Comparison of ENCODE assay signal across 29 cellular contexts in the genomic region with DNA sequence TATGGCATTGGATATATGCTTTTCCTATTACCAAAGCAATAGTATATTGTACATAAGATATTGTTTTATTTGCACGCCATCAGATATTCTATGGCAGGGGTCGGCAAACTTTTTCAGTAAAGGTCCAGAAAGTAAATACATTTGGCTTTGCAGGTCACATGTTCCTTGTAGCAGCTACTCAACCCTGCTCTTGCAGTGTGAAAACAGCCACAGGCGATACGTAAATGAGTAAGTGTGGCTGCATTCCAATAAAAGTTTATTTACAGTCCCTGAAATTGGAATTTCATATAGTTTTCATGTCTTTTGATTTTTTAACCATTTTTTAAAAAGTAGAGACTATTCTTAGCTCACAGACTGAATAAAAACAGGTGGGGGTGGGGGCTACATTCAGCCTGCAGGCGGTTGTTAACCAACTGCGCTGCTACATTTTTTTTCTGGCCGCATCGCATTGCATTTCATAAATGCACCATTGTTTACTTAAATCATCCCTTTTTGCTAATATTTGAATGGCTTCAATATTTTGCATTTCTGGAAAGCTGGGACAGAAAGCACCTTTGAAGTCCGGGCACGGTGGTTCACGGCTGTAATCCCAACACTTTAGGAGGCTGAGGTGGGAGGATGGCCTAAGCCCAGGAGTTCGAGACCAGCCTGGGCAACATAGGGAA.
"Had no signal": no experiment of that assay in that cellular context is flagged by ENCODE, and none has a peak within 500 bp of the region (broad histone marks: within the 10 kb centered on the region; RNA-seq: fewer than 3 reads in every experiment).

No MANE protein-coding gene starts in this region.

- H3K9me3 ChIP-seq: SK-N-SH had no signal

- H3K27me3 Mint-ChIP-seq: activated CD4-positive, alpha-beta T cell treated with anti-CD3 and anti-CD28 coated beads for 36 hours; activated naive CD4-positive, alpha-beta T cell treated with anti-CD3 and anti-CD28 coated beads, Interleukin-2, amount 50 U/mL, for 24 hours; activated naive CD8-positive, alpha-beta T cell treated with anti-CD3 and anti-CD28 coated beads, Interleukin-2, amount 10 ng/mL, durations not matched to agents 7 days and 5 days; activated T-cell treated with anti-CD3 and anti-CD28 coated beads, Interleukin-2, amount 50 U/mL, for 24 hours; central memory CD8-positive, alpha-beta T cell had no signal

- H3K27ac ChIP-seq: cardiac muscle cell had no signal

- H3K4me2 ChIP-seq: SK-N-SH had no signal

- H3K9me2 ChIP-seq: SK-N-SH had no signal

- H3K4me3 ChIP-seq: cardiac muscle cell had no signal

- DNase-seq: activated CD4-positive, alpha-beta T cell treated with anti-CD3 and anti-CD28 coated beads for 36 hours; activated CD4-positive, alpha-beta T cell treated with anti-CD3 and anti-CD28 coated beads, Interleukin-2, amount 10 ng/mL, durations not matched to agents 7 days and 5 days; activated CD4-positive, alpha-beta T cell treated with anti-CD3 and anti-CD28 coated beads, Interleukin-2, amount 50 U/mL, for 48 hours; activated CD8-positive, alpha-beta T cell treated with anti-CD3 and anti-CD28 coated beads, Interleukin-2, amount 10 ng/mL, durations not matched to agents 7 days and 5 days; activated gamma-delta T cell; activated naive CD4-positive, alpha-beta T cell treated with Interleukin-2 at 50 U/mL for 16 hours; activated naive CD8-positive, alpha-beta T cell treated with anti-CD3 and anti-CD28 coated beads, Interleukin-2, amount 10 ng/mL, durations not matched to agents 7 days and 5 days; activated T-cell treated with anti-CD3 and anti-CD28 coated beads, Interleukin-2, amount 50 U/mL, for 24 hours; Kasumi-1; KG1; MM.1S; MV-4-11; NCI-H1092 treated with DMSO at 0.1 percent for 48 hours; NCI-H1417 treated with DMSO at 0.1 percent for 48 hours; NCI-H1930; NCI-H2081 treated with DMSO at 0.1 percent for 48 hours; NCI-H345; NCI-H524 treated with DMSO at 0.1 percent for 48 hours; Right ventricle myocardium superior; SK-N-SH had no signal

- H3K36me3 ChIP-seq: cardiac muscle cell had no signal

- H3K27ac Mint-ChIP-seq: activated CD4-positive, alpha-beta T cell treated with anti-CD3 and anti-CD28 coated beads for 36 hours; activated CD4-positive, alpha-beta T cell treated with anti-CD3 and anti-CD28 coated beads, Interleukin-2, amount 10 ng/mL, durations not matched to agents 7 days and 5 days; activated CD8-positive, alpha-beta T cell treated with anti-CD3 and anti-CD28 coated beads, Interleukin-2, amount 10 ng/mL, durations not matched to agents 7 days and 5 days; activated naive CD8-positive, alpha-beta T cell treated with anti-CD3 and anti-CD28 coated beads, Interleukin-2, amount 10 ng/mL, durations not matched to agents 7 days and 5 days; activated T-cell treated with anti-CD3 and anti-CD28 coated beads, Interleukin-2, amount 50 U/mL, for 24 hours; activated T-helper 2 cell treated with anti-CD3 and anti-CD28 coated beads, Interferon-gamma antibody, Interleukin-2, Interleukin-4, amounts not matched to agents 10 μg/mL and 5 μg/mL and 100 μg/mL, durations not matched to agents 14 hours and 24 hours and 36 hours; T-helper 1 cell treated with Interleukin-12 subunit alpha and Interleukin-12 subunit beta and Interleukin-4 antibody, amounts not matched to agents 30 μg/mL and 1 μg/mL, for 36 hours; T-helper 2 cell treated with Interferon-gamma antibody and Interleukin-4, amounts not matched to agents 5 μg/mL and 100 μg/mL, for 36 hours had no signal

- H3K4me3 Mint-ChIP-seq: activated CD4-positive, alpha-beta T cell treated with anti-CD3 and anti-CD28 coated beads for 36 hours; activated CD4-positive, alpha-beta T cell treated with anti-CD3 and anti-CD28 coated beads, Interleukin-2, amount 10 ng/mL, durations not matched to agents 7 days and 5 days; activated CD8-positive, alpha-beta T cell treated with anti-CD3 and anti-CD28 coated beads, Interleukin-2, amount 10 ng/mL, durations not matched to agents 7 days and 5 days; activated naive CD4-positive, alpha-beta T cell treated with anti-CD3 and anti-CD28 coated beads, Interleukin-2, amount 50 U/mL, for 24 hours; activated naive CD8-positive, alpha-beta T cell treated with anti-CD3 and anti-CD28 coated beads, Interleukin-2, amount 10 ng/mL, durations not matched to agents 7 days and 5 days; activated T-cell treated with anti-CD3 and anti-CD28 coated beads, Interleukin-2, amount 50 U/mL, for 24 hours; brain; central memory CD8-positive, alpha-beta T cell; T-helper 1 cell treated with Interleukin-12 subunit alpha and Interleukin-12 subunit beta and Interleukin-4 antibody, amounts not matched to agents 30 μg/mL and 1 μg/mL, for 36 hours; T-helper 2 cell treated with Interferon-gamma antibody and Interleukin-4, amounts not matched to agents 5 μg/mL and 100 μg/mL, for 36 hours had no signal

- ATAC-seq: activated CD4-positive, alpha-beta T cell treated with anti-CD3 and anti-CD28 coated beads for 36 hours; activated CD8-positive, alpha-beta T cell treated with anti-CD3 and anti-CD28 coated beads, Interleukin-2, amount 10 ng/mL, durations not matched to agents 7 days and 5 days had no signal

- H3K36me3 Mint-ChIP-seq: activated naive CD4-positive, alpha-beta T cell treated with anti-CD3 and anti-CD28 coated beads, Interleukin-2, amount 50 U/mL, for 24 hours; activated naive CD8-positive, alpha-beta T cell treated with anti-CD3 and anti-CD28 coated beads, Interleukin-2, amount 10 ng/mL, durations not matched to agents 7 days and 5 days; brain had no signal

- FAIRE-seq: RCC 7860, TTC549 had no signal

- H3K9ac ChIP-seq: SK-N-SH had no signal

- H3K27me3 ChIP-seq: cardiac muscle cell had no signal

- H3K4me1 Mint-ChIP-seq: activated CD4-positive, alpha-beta T cell treated with anti-CD3 and anti-CD28 coated beads, Interleukin-2, amount 10 ng/mL, durations not matched to agents 7 days and 5 days; activated naive CD8-positive, alpha-beta T cell treated with anti-CD3 and anti-CD28 coated beads, Interleukin-2, amount 10 ng/mL, durations not matched to agents 7 days and 5 days had no signal

- H3K9me3 Mint-ChIP-seq: activated CD4-positive, alpha-beta T cell treated with anti-CD3 and anti-CD28 coated beads, Interleukin-2, amount 10 ng/mL, durations not matched to agents 7 days and 5 days; activated naive CD4-positive, alpha-beta T cell treated with anti-CD3 and anti-CD28 coated beads, Interleukin-2, amount 50 U/mL, for 24 hours; activated naive CD8-positive, alpha-beta T cell treated with anti-CD3 and anti-CD28 coated beads, Interleukin-2, amount 10 ng/mL, durations not matched to agents 7 days and 5 days; activated T-cell treated with anti-CD3 and anti-CD28 coated beads, Interleukin-2, amount 50 U/mL, for 24 hours; activated T-helper 2 cell treated with anti-CD3 and anti-CD28 coated beads, Interferon-gamma antibody, Interleukin-2, Interleukin-4, amounts not matched to agents 10 μg/mL and 5 μg/mL and 100 μg/mL, durations not matched to agents 14 hours and 24 hours and 36 hours; central memory CD8-positive, alpha-beta T cell; T-helper 1 cell treated with Interleukin-12 subunit alpha and Interleukin-12 subunit beta and Interleukin-4 antibody, amounts not matched to agents 30 μg/mL and 1 μg/mL, for 36 hours; T-helper 2 cell treated with Interferon-gamma antibody and Interleukin-4, amounts not matched to agents 5 μg/mL and 100 μg/mL, for 36 hours had no signal
